In the genomic region with DNA sequence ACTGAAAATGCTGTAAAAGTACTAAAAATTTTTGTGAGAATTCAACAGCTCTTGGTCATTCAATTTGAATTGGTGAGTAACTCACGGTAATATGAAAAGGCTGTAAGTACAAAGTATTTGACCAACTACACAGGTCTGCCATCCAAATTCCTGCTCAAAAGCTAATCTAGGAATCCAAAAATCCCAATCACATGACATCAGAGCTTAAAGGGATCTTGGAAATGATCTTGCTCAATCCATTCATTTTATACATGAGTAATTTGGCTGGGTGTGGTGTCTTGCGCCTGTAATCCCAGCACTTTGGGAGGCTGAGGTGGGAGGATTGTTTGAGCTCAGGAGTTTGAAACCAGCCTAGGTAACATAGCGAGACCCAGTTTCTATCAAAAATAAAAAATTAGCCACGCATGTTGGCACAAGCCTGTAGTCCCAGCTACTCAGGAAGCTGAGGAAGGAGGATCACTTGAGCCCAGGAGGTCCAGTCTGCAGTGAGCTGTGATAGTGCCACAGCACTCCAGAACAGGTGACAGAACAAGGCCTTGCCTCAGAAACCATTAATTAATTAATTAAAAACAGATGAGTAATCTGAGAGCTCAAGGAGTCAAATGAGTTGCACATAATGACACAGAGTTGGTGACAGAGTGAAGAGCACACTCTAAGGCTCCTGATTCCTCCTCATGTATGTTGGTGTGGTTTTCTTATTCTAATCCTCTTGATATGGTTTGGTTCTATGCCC, we compare ENCODE assay signal across 1 cellular context.
TF ChIP-seq lines count a peak whose summit lies in the region.

No MANE protein-coding gene starts in this region.

TF ChIP-seq in GM23338, 12 proteins besides CTCF, POLR2A, EP300 and RAD21 (continued from another document):
- TF ChIP-seq EZH2phosphoT487 (IDR thresholded peaks at IDR 0.05; ENCODE audit: unreplicated experiment) (no peak), NANOG (IDR thresholded peaks at IDR 0.05; ENCODE audit: borderline replicate concordance) (no peak), STAT1 (IDR thresholded peaks at IDR 0.05; ENCODE audit: unreplicated experiment) (no peak), JUNB (IDR thresholded peaks at IDR 0.05; ENCODE audit: unreplicated experiment) (no peak), CREB1 (CRISPR knock-in tag; IDR thresholded peaks at IDR 0.05; ENCODE audit: low read depth) (no peak), ZNF114 (CRISPR knock-in tag; IDR thresholded peaks at IDR 0.05) (no peak)
- TF ChIP-seq, protein P1, sequence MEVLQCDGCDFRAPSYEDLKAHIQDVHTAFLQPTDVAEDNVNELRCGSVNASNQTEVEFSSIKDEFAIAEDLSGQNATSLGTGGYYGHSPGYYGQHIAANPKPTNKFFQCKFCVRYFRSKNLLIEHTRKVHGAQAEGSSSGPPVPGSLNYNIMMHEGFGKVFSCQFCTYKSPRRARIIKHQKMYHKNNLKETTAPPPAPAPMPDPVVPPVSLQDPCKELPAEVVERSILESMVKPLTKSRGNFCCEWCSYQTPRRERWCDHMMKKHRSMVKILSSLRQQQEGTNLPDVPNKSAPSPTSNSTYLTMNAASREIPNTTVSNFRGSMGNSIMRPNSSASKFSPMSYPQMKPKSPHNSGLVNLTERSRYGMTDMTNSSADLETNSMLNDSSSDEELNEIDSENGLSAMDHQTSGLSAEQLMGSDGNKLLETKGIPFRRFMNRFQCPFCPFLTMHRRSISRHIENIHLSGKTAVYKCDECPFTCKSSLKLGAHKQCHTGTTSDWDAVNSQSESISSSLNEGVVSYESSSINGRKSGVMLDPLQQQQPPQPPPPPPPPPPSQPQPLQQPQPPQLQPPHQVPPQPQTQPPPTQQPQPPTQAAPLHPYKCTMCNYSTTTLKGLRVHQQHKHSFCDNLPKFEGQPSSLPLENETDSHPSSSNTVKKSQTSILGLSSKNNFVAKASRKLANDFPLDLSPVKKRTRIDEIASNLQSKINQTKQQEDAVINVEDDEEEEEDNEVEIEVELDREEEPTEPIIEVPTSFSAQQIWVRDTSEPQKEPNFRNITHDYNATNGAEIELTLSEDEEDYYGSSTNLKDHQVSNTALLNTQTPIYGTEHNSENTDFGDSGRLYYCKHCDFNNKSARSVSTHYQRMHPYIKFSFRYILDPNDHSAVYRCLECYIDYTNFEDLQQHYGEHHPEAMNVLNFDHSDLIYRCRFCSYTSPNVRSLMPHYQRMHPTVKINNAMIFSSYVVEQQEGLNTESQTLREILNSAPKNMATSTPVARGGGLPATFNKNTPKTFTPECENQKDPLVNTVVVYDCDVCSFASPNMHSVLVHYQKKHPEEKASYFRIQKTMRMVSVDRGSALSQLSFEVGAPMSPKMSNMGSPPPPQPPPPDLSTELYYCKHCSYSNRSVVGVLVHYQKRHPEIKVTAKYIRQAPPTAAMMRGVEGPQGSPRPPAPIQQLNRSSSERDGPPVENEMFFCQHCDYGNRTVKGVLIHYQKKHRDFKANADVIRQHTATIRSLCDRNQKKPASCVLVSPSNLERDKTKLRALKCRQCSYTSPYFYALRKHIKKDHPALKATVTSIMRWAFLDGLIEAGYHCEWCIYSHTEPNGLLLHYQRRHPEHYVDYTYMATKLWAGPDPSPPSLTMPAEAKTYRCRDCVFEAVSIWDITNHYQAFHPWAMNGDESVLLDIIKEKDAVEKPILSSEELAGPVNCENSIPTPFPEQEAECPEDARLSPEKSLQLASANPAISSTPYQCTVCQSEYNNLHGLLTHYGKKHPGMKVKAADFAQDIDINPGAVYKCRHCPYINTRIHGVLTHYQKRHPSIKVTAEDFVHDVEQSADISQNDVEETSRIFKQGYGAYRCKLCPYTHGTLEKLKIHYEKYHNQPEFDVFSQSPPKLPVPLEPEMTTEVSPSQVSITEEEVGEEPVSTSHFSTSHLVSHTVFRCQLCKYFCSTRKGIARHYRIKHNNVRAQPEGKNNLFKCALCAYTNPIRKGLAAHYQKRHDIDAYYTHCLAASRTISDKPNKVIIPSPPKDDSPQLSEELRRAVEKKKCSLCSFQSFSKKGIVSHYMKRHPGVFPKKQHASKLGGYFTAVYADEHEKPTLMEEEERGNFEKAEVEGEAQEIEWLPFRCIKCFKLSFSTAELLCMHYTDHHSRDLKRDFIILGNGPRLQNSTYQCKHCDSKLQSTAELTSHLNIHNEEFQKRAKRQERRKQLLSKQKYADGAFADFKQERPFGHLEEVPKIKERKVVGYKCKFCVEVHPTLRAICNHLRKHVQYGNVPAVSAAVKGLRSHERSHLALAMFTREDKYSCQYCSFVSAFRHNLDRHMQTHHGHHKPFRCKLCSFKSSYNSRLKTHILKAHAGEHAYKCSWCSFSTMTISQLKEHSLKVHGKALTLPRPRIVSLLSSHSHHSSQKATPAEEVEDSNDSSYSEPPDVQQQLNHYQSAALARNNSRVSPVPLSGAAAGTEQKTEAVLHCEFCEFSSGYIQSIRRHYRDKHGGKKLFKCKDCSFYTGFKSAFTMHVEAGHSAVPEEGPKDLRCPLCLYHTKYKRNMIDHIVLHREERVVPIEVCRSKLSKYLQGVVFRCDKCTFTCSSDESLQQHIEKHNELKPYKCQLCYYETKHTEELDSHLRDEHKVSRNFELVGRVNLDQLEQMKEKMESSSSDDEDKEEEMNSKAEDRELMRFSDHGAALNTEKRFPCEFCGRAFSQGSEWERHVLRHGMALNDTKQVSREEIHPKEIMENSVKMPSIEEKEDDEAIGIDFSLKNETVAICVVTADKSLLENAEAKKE (CRISPR knock-in tag; IDR thresholded peaks at IDR 0.05): no peak
- TF ChIP-seq, protein P2, sequence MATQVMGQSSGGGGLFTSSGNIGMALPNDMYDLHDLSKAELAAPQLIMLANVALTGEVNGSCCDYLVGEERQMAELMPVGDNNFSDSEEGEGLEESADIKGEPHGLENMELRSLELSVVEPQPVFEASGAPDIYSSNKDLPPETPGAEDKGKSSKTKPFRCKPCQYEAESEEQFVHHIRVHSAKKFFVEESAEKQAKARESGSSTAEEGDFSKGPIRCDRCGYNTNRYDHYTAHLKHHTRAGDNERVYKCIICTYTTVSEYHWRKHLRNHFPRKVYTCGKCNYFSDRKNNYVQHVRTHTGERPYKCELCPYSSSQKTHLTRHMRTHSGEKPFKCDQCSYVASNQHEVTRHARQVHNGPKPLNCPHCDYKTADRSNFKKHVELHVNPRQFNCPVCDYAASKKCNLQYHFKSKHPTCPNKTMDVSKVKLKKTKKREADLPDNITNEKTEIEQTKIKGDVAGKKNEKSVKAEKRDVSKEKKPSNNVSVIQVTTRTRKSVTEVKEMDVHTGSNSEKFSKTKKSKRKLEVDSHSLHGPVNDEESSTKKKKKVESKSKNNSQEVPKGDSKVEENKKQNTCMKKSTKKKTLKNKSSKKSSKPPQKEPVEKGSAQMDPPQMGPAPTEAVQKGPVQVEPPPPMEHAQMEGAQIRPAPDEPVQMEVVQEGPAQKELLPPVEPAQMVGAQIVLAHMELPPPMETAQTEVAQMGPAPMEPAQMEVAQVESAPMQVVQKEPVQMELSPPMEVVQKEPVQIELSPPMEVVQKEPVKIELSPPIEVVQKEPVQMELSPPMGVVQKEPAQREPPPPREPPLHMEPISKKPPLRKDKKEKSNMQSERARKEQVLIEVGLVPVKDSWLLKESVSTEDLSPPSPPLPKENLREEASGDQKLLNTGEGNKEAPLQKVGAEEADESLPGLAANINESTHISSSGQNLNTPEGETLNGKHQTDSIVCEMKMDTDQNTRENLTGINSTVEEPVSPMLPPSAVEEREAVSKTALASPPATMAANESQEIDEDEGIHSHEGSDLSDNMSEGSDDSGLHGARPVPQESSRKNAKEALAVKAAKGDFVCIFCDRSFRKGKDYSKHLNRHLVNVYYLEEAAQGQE (IDR thresholded peaks at IDR 0.05; ENCODE audit: unreplicated experiment): no peak
